Comparison of ENCODE assay signal across 16 cellular contexts in genomic region chr12:121529184-121529583, GRCh38. TPM values are rescaled to one million over a fixed set of nuclear protein-coding genes. Genes with fewer than 3 reads are reported as not detected.
DNase-seq lines count a peak whose midpoint lies in the region; ATAC-seq and TF ChIP-seq lines count a peak whose summit lies in the region.
"Had no signal": no experiment of that assay in that cellular context is flagged by ENCODE, and none has a peak within 500 bp of the region (broad histone marks: within the 10 kb centered on the region; RNA-seq: fewer than 3 reads in every experiment).

No MANE protein-coding gene starts in this region.

- CTCF ChIA-PET in activated naive CD4-positive, alpha-beta T cell treated with anti-CD3 and anti-CD28 coated beads, Interleukin-2, amount 10 ng/mL, durations not matched to agents 7 days and 5 days (lab: Charles Lee) = no interaction called here
- CTCF ChIA-PET in activated CD4-positive, alpha-beta memory T cell treated with anti-CD3 and anti-CD28 coated beads for 36 hours (lab: Charles Lee) = no interaction called here

- H3K27ac Mint-ChIP-seq in activated naive CD4-positive, alpha-beta T cell treated with anti-CD3 and anti-CD28 coated beads, Interleukin-2, amount 10 ng/mL, durations not matched to agents 7 days and 5 days = peak overlapping the region; percentile 14
- peak overlapping the region in 1 of 2 donors; percentile 22 for H3K27ac Mint-ChIP-seq in activated naive CD4-positive, alpha-beta T cell treated with anti-CD3 and anti-CD28 coated beads, Interleukin-2, amount 50 U/mL, for 72 hours
- peak overlapping the region; percentile 71 to 92 (median 80) for H3K27ac Mint-ChIP-seq in immature natural killer cell
- peak overlapping the region; percentile 42 for H3K27ac Mint-ChIP-seq in stimulated activated memory B cell treated with anti-CD40 and anti-IgM and Interleukin-4, amounts not matched to agents 10 μg/mL and 1 μg/mL and 100 μg/mL, for 72 hours
- no peak overlapping the region for H3K27ac Mint-ChIP-seq in activated CD4-positive, alpha-beta memory T cell treated with anti-CD3 and anti-CD28 coated beads for 36 hours

- peaks cover 62% of the 10 kb centered on the region for H3K36me3 ChIP-seq in OCI-LY3 (replicated peaks; ENCODE audit: low read depth, low read length)

- H3K79me2 ChIP-seq in OCI-LY3 (ENCODE audit: low read length) = peaks cover 98% of the 10 kb centered on the region

- H2AFZ ChIP-seq in OCI-LY3 (ENCODE audit: low read depth, low read length) = no peak overlapping the region
- H2AFZ ChIP-seq: PC-9 had no signal

- peaks cover 31% of the 10 kb centered on the region for H3K4me1 Mint-ChIP-seq in activated naive CD4-positive, alpha-beta T cell treated with anti-CD3 and anti-CD28 coated beads, Interleukin-2, amount 10 ng/mL, durations not matched to agents 7 days and 5 days
- peaks cover 29 to 31% of the 10 kb centered on the region in 2 donors for H3K4me1 Mint-ChIP-seq in immature natural killer cell
- H3K4me1 Mint-ChIP-seq in stimulated activated memory B cell treated with anti-CD40 and anti-IgM and Interleukin-4, amounts not matched to agents 10 μg/mL and 1 μg/mL and 100 μg/mL, for 72 hours = peaks cover 59% of the 10 kb centered on the region
- H3K4me1 Mint-ChIP-seq in activated CD4-positive, alpha-beta memory T cell treated with anti-CD3 and anti-CD28 coated beads for 36 hours (ENCODE audit: low read depth) = peaks cover 34% of the 10 kb centered on the region

- H3K4me3 ChIP-seq in OCI-LY3 (ENCODE audit: low read length) = peak overlapping the region; percentile 32; the same call in 1 of the 2 replicates
- H3K4me3 ChIP-seq: PC-9, SJCRH30 had no signal

- no peak overlapping the region for H3K4me3 Mint-ChIP-seq in activated naive CD4-positive, alpha-beta T cell treated with anti-CD3 and anti-CD28 coated beads, Interleukin-2, amount 10 ng/mL, durations not matched to agents 7 days and 5 days
- peak overlapping the region in 1 of 5 donors; percentile 30 for H3K4me3 Mint-ChIP-seq in immature natural killer cell
- H3K4me3 Mint-ChIP-seq in stimulated activated memory B cell treated with anti-CD40 and anti-IgM and Interleukin-4, amounts not matched to agents 10 μg/mL and 1 μg/mL and 100 μg/mL, for 72 hours = no peak overlapping the region
- no peak overlapping the region for H3K4me3 Mint-ChIP-seq in activated CD4-positive, alpha-beta memory T cell treated with anti-CD3 and anti-CD28 coated beads for 36 hours
- H3K4me3 Mint-ChIP-seq: B cell had no signal

- H3K9ac ChIP-seq in OCI-LY3 (ENCODE audit: low read length) = no peak overlapping the region

- peak overlapping the region; percentile 37 for H3K27ac ChIP-seq in OCI-LY3 (ENCODE audit: low read length)
- H3K27ac ChIP-seq: PC-9, SJCRH30 had no signal

- H4K20me1 ChIP-seq in OCI-LY3 (ENCODE audit: insufficient read depth, low read length) = peaks cover 72% of the 10 kb centered on the region

- no peak for ATAC-seq in activated naive CD4-positive, alpha-beta T cell treated with anti-CD3 and anti-CD28 coated beads, Interleukin-2, amount 50 U/mL, for 72 hours
- ATAC-seq in stimulated activated memory B cell treated with anti-CD40 and anti-IgM and Interleukin-4, amounts not matched to agents 10 μg/mL and 1 μg/mL and 100 μg/mL, for 72 hours = no peak
- ATAC-seq in HG03432 (IDR thresholded peaks at IDR 0.05; ENCODE audit: unreplicated experiment) = no peak

- no peaks in the 10 kb centered on the region for H3K9me3 Mint-ChIP-seq in activated naive CD4-positive, alpha-beta T cell treated with anti-CD3 and anti-CD28 coated beads, Interleukin-2, amount 10 ng/mL, durations not matched to agents 7 days and 5 days
- no peaks in the 10 kb centered on the region for H3K9me3 Mint-ChIP-seq in activated naive CD4-positive, alpha-beta T cell treated with anti-CD3 and anti-CD28 coated beads, Interleukin-2, amount 50 U/mL, for 72 hours
- H3K9me3 Mint-ChIP-seq in immature natural killer cell = no peaks in the 10 kb centered on the region
- H3K9me3 Mint-ChIP-seq in stimulated activated memory B cell treated with anti-CD40 and anti-IgM and Interleukin-4, amounts not matched to agents 10 μg/mL and 1 μg/mL and 100 μg/mL, for 72 hours = no peaks in the 10 kb centered on the region
- H3K9me3 Mint-ChIP-seq in activated CD4-positive, alpha-beta memory T cell treated with anti-CD3 and anti-CD28 coated beads for 36 hours = no peaks in the 10 kb centered on the region

- no peaks in the 10 kb centered on the region for H3K27me3 ChIP-seq in OCI-LY3 (ENCODE audit: low read depth, low read length)
- H3K27me3 ChIP-seq: SJCRH30 had no signal

- no peaks in the 10 kb centered on the region for H3K27me3 Mint-ChIP-seq in activated naive CD4-positive, alpha-beta T cell treated with anti-CD3 and anti-CD28 coated beads, Interleukin-2, amount 10 ng/mL, durations not matched to agents 7 days and 5 days
- H3K27me3 Mint-ChIP-seq in immature natural killer cell (ENCODE audit: low read depth in 3 of 3) = peaks cover 0 to 2% (median 2%) of the 10 kb centered on the region in 3 donors
- no peaks in the 10 kb centered on the region for H3K27me3 Mint-ChIP-seq in stimulated activated memory B cell treated with anti-CD40 and anti-IgM and Interleukin-4, amounts not matched to agents 10 μg/mL and 1 μg/mL and 100 μg/mL, for 72 hours
- no peaks in the 10 kb centered on the region for H3K27me3 Mint-ChIP-seq in activated CD4-positive, alpha-beta memory T cell treated with anti-CD3 and anti-CD28 coated beads for 36 hours
- H3K27me3 Mint-ChIP-seq: B cell had no signal

- peaks cover 33% of the 10 kb centered on the region for H3K36me3 Mint-ChIP-seq in activated naive CD4-positive, alpha-beta T cell treated with anti-CD3 and anti-CD28 coated beads, Interleukin-2, amount 10 ng/mL, durations not matched to agents 7 days and 5 days
- H3K36me3 Mint-ChIP-seq in activated naive CD4-positive, alpha-beta T cell treated with anti-CD3 and anti-CD28 coated beads, Interleukin-2, amount 50 U/mL, for 72 hours = peaks cover 0 to 15% of the 10 kb centered on the region in 2 donors
- peaks cover 5 to 7% (median 7%) of the 10 kb centered on the region in 3 donors for H3K36me3 Mint-ChIP-seq in immature natural killer cell
- H3K36me3 Mint-ChIP-seq in stimulated activated memory B cell treated with anti-CD40 and anti-IgM and Interleukin-4, amounts not matched to agents 10 μg/mL and 1 μg/mL and 100 μg/mL, for 72 hours = peaks cover 51% of the 10 kb centered on the region
- H3K36me3 Mint-ChIP-seq in activated CD4-positive, alpha-beta memory T cell treated with anti-CD3 and anti-CD28 coated beads for 36 hours = peaks cover 32% of the 10 kb centered on the region

- no peak for DNase-seq in activated naive CD4-positive, alpha-beta T cell treated with anti-CD3 and anti-CD28 coated beads, Interleukin-2, amount 10 ng/mL, durations not matched to agents 7 days and 5 days
- DNase-seq in activated naive CD4-positive, alpha-beta T cell treated with anti-CD3 and anti-CD28 coated beads, Interleukin-2, amount 50 U/mL, for 72 hours (ENCODE audit: low spot score in 2 of 2) = no peak
- no peak for DNase-seq in immature natural killer cell
- DNase-seq in RKO (ENCODE audit: low spot score) = no peak
- DNase-seq in activated CD4-positive, alpha-beta memory T cell treated with anti-CD3 and anti-CD28 coated beads for 36 hours = no peak
- DNase-seq: Calu3, GF-D8, KBM-7, NCI-H1105 treated with DMSO at 0.1 percent for 48 hours, NCI-H1694, PC-9, SJCRH30 had no signal

- intact Hi-C loops in activated CD4-positive, alpha-beta memory T cell treated with anti-CD3 and anti-CD28 coated beads for 36 hours (cut with micrococcal nuclease) = no loop called here

- no peak for TF ChIP-seq CTCF in OCI-LY3 (IDR thresholded peaks at IDR 0.05; ENCODE audit: low read depth, low read length)

- POLR2A ChIA-PET in activated CD4-positive, alpha-beta memory T cell treated with anti-CD3 and anti-CD28 coated beads for 36 hours (lab: Charles Lee) = no interaction called here

- peaks cover 78% of the 10 kb centered on the region for H3K4me1 ChIP-seq in OCI-LY3 (ENCODE audit: low read length)
- H3K4me1 ChIP-seq: SJCRH30 had no signal

- H3K9me3 ChIP-seq in OCI-LY3 (ENCODE audit: insufficient read depth, low read length) = no peaks in the 10 kb centered on the region
- H3K9me3 ChIP-seq: SJCRH30 had no signal

- H3K4me2 ChIP-seq in OCI-LY3 (ENCODE audit: low read length) = peak overlapping the region; percentile 36
- H3K4me2 ChIP-seq: PC-9 had no signal

RNA-seq across cellular contexts. Expression of gene KDM2B, which starts 51.6 kb away (rescaled TPM):
- total RNA-seq in activated naive CD4-positive, alpha-beta T cell treated with anti-CD3 and anti-CD28 coated beads, Interleukin-2, amount 50 U/mL, for 72 hours = 10 to 100 TPM; 28.9 to 66.8 TPM
- polyA plus RNA-seq in immature natural killer cell = 10 to 100 TPM in 2 of 3 donors, 1 to 10 TPM in 1; 9.6 to 17.0 (median 10.4) TPM
- total RNA-seq in activated CD4-positive, alpha-beta memory T cell treated with anti-CD3 and anti-CD28 coated beads for 36 hours = 10 to 100 TPM; 41.9 to 44.8 TPM
